10 cellular contexts compared by ENCODE assay signal in the genomic region with DNA sequence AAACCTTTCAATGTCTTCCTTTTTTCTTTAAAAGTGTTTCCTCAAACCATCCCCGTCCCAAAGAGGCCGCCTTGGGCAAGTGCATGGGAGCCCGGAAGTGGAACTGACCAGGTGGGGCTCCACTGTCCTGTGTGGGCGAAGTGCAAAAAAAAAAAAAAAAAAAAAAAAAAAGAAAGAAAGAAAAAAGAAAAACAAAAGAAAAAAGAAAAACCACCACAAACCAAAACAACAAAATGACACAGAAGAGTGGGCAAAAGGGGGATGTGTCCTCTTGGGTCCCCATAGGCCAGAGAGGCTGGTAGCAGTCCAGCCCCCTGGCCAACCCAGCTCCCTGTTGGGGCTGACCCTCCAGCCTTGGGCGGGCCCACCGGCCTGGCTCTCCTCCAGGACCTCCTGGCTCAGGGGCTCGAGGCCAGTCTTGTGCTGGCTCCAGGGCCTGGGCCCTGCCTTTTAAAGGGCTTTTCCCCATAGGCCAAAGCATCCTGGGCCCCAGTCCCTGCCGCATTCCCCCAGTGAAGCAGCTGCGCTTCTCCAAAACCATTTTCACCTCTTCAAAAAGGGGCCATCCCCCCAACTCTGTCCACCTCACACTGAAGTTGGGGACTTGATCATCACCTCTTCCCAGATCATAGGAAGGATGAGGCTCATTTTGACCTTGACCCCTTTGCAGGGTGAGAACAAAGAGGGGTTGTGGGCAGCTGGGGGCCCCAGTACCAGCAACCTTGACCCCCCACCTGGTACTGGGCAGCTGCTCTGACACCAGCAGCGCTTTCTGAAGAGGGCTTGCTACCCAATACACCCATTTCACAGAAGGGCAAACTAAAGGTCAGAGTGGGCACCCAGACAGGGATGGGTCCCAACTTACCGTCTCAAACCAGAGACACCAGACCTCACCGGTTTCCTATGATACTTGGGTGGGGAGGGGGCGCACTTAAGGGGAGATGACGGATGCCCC. TPM values are rescaled to one million over a fixed set of nuclear protein-coding genes. Genes with fewer than 3 reads are reported as not detected.
A peak's percentile ranks its signal among the peaks of the same experiment; 100 is the strongest.
DNase-seq lines count a peak whose midpoint lies in the region; ATAC-seq, FAIRE-seq and TF ChIP-seq lines count a peak whose summit lies in the region.
"Had no signal": no experiment of that assay in that cellular context is flagged by ENCODE, and none has a peak within 500 bp of the region (broad histone marks: within the 10 kb centered on the region; RNA-seq: fewer than 3 reads in every experiment).

No MANE protein-coding gene starts in this region.

- TSS peak; percentile 20 for BruUV-seq in endothelial cell of umbilical vein (replicated peaks; lab: Mats Ljungman, UMichigan)

- FAIRE-seq in endothelial cell of umbilical vein (lab: Jason Lieb, UNC): no peak

- no peak overlapping the region for H3K9ac ChIP-seq in HUES48 (ENCODE audit: low read depth, low read length)
- H3K9ac ChIP-seq in endothelial cell of umbilical vein (replicated peaks; ENCODE audit: extremely low read depth, insufficient read depth, low read length): no peak overlapping the region

- H3K4me2 ChIP-seq in endothelial cell of umbilical vein (ENCODE audit: insufficient read depth, low read length): no peak overlapping the region

- no peaks in the 10 kb centered on the region for H3K9me3 ChIP-seq in CD8-positive, alpha-beta T cell (ENCODE audit: low read length)
- H3K9me3 ChIP-seq in HUES48 (ENCODE audit: control insufficient read depth, insufficient read depth, low read length) (no peaks in the 10 kb centered on the region), endothelial cell of umbilical vein (replicated peaks; ENCODE audit: control insufficient read depth, insufficient read depth, low read length) (no peaks in the 10 kb centered on the region)
- H3K9me3 ChIP-seq: esophagus squamous epithelium had no signal

- TF ChIP-seq POLR2A in endothelial cell of umbilical vein (IDR thresholded peaks at IDR 0.05; ENCODE audit: low read depth, low read length): no peak

- H3K9me3 Mint-ChIP-seq in CD8-positive, alpha-beta T cell: no peaks in the 10 kb centered on the region

- no peak for TF ChIP-seq CTCF in CD8-positive, alpha-beta T cell (IDR thresholded peaks at IDR 0.05)
- TF ChIP-seq CTCF in endothelial cell of umbilical vein (IDR thresholded peaks at IDR 0.05; ENCODE audit: extremely low read depth in 1 of 2, insufficient read depth in 1 of 2, low read depth in 1 of 2, low read length in 2 of 2): no peak

- no peaks in the 10 kb centered on the region for H3K36me3 ChIP-seq in CD8-positive, alpha-beta T cell (ENCODE audit: insufficient read depth, low read length)
- H3K36me3 ChIP-seq in HUES48 (ENCODE audit: control insufficient read depth, insufficient read depth, low read length) (peaks cover 13% of the 10 kb centered on the region; the same call in 1 of the 2 replicates), endothelial cell of umbilical vein (ENCODE audit: control insufficient read depth in 2 of 2, extremely low read depth in 1 of 2, insufficient read depth in 2 of 2, low read length in 2 of 2) (peaks cover 0 to 2% of the 10 kb centered on the region in 2 experiments)

- no peak for DNase-seq in CD8-positive, alpha-beta T cell
- DNase-seq in endothelial cell of umbilical vein (ENCODE audit: low read depth, low spot score): no peak
- peak; percentile 89 for DNase-seq in posterior vena cava (ENCODE audit: low spot score)
- DNase-seq in GDM1 (lab: John Stamatoyannopoulos, UW): no peak
- DNase-seq: activated CD4-positive, alpha-beta T cell treated with anti-CD3 and anti-CD28 coated beads for 1 hour; esophagus squamous epithelium had no signal

- H3K4me3 Mint-ChIP-seq in CD8-positive, alpha-beta T cell: no peak overlapping the region

- no peaks in the 10 kb centered on the region for H3K9me1 ChIP-seq in endothelial cell of umbilical vein (replicated peaks; ENCODE audit: control insufficient read depth, extremely low read depth, insufficient read depth, low read length)

- ATAC-seq in CD8-positive, alpha-beta T cell: peak; percentile 23
- no peak for ATAC-seq in GM21447 (IDR thresholded peaks at IDR 0.05; ENCODE audit: unreplicated experiment)
- no peak for ATAC-seq in HG02610 (IDR thresholded peaks at IDR 0.05; ENCODE audit: unreplicated experiment)

- no peak overlapping the region for H3K4me3 ChIP-seq in CD8-positive, alpha-beta T cell (ENCODE audit: low read depth, low read length)
- H3K4me3 ChIP-seq in HUES48 (ENCODE audit: low read depth, low read length): no peak overlapping the region
- H3K4me3 ChIP-seq in endothelial cell of umbilical vein (replicated peaks in 1 of 3; ENCODE audit: insufficient read depth in 1 of 3, low read depth in 1 of 3, low read length in 3 of 3): no peak overlapping the region
- H3K4me3 ChIP-seq: esophagus squamous epithelium, lung had no signal

- no peaks in the 10 kb centered on the region for H3K4me1 ChIP-seq in CD8-positive, alpha-beta T cell (ENCODE audit: insufficient read depth, low read length)
- H3K4me1 ChIP-seq in HUES48 (ENCODE audit: control insufficient read depth, insufficient read depth, low read length) (peaks cover 31% of the 10 kb centered on the region), endothelial cell of umbilical vein (ENCODE audit: control insufficient read depth, extremely low read depth, insufficient read depth, low read length) (peaks cover 18% of the 10 kb centered on the region)

- H3K27ac Mint-ChIP-seq in CD8-positive, alpha-beta T cell: peak overlapping the region; percentile 45

- H3K36me3 Mint-ChIP-seq in CD8-positive, alpha-beta T cell: peaks cover 16% of the 10 kb centered on the region

- H4K20me1 ChIP-seq in endothelial cell of umbilical vein (replicated peaks; ENCODE audit: control insufficient read depth, extremely low read depth, insufficient read depth, low read length): no peaks in the 10 kb centered on the region

- no peaks in the 10 kb centered on the region for H3K27me3 ChIP-seq in CD8-positive, alpha-beta T cell (ENCODE audit: insufficient read depth, low read length)
- H3K27me3 ChIP-seq in HUES48 (ENCODE audit: control insufficient read depth, insufficient read depth, low read length) (no peaks in the 10 kb centered on the region), endothelial cell of umbilical vein (ENCODE audit: control insufficient read depth in 2 of 2, insufficient read depth in 2 of 2, low read length in 2 of 2) (no peaks in the 10 kb centered on the region)

- no peaks in the 10 kb centered on the region for H3K27me3 Mint-ChIP-seq in CD8-positive, alpha-beta T cell (ENCODE audit: low read depth)

- intact Hi-C loops in CD8-positive, alpha-beta T cell (cut with DNase I, micrococcal nuclease): no loop called here
- intact Hi-C loops in endothelial cell of umbilical vein (cut with micrococcal nuclease) (no loop called here), posterior vena cava (cut with DNase I) (loop anchor here in 1 of 2 donors (10.0 kb wide), 1 partner anchor 272 kb away; no protein-coding TSS in a partner anchor)

- no peak overlapping the region for H2AFZ ChIP-seq in endothelial cell of umbilical vein (ENCODE audit: low read depth, low read length)

- CTCF ChIA-PET in CD8-positive, alpha-beta T cell (lab: Charles Lee): interaction anchor here (0.5 to 1.3 kb wide), 3 partner anchors 8 to 442 kb away, joined by 3 to 5 read pairs (median 4); no protein-coding TSS in a partner anchor
- CTCF ChIA-PET in endothelial cell of umbilical vein (lab: Charles Lee): interaction anchor here (0.9 to 6.3 kb wide), 5 partner anchors 8 to 144 kb away, joined by 3 to 63 read pairs (median 3); no protein-coding TSS in a partner anchor

- H3K27ac ChIP-seq in CD8-positive, alpha-beta T cell (ENCODE audit: low read depth, low read length): no peak overlapping the region
- H3K27ac ChIP-seq in HUES48 (ENCODE audit: low read depth, low read length) (peak overlapping the region; percentile 33), endothelial cell of umbilical vein (ENCODE audit: insufficient read depth, low read depth, low read length) (no peak overlapping the region)
- H3K27ac ChIP-seq: esophagus squamous epithelium had no signal

- dilution Hi-C loops in endothelial cell of umbilical vein (cut with MboI; ENCODE audit: extremely low pct_ligation_motif_present, low sequenced_read_pairs): no loop called here

- peaks cover 2% of the 10 kb centered on the region for H3K4me1 Mint-ChIP-seq in CD8-positive, alpha-beta T cell (ENCODE audit: low read depth)

- POLR2A ChIA-PET in CD8-positive, alpha-beta T cell (lab: Charles Lee): interaction anchor here (0.8 kb wide), 1 partner anchor 457 kb away, joined by 3 read pairs; a partner anchor contains a TSS
- POLR2A ChIA-PET in endothelial cell of umbilical vein (lab: Charles Lee): interaction anchor here (0.7 kb wide), 1 partner anchor 68 kb away, joined by 16 read pairs; no protein-coding TSS in a partner anchor

- H3K79me2 ChIP-seq in endothelial cell of umbilical vein (ENCODE audit: control insufficient read depth, insufficient read depth, low read length): peaks cover 2% of the 10 kb centered on the region

TF ChIP-seq in endothelial cell of umbilical vein, 7 proteins besides CTCF, POLR2A, EP300 and RAD21 (continues in another document):
- no peak for TF ChIP-seq FOS (IDR thresholded peaks at IDR 0.05; ENCODE audit: borderline replicate concordance, insufficient read depth, low read length)
- no peak for TF ChIP-seq GATA2 (IDR thresholded peaks at IDR 0.05; ENCODE audit: insufficient read depth, insufficient read length, low read depth, low read length)

RNA-seq across cellular contexts. Expression of a gene that starts 9.4 kb away (rescaled TPM):
- 10 to 100 TPM; 36.0 to 39.5 TPM for total RNA-seq in CD8-positive, alpha-beta T cell
- 60.9 and 62.6 TPM in 2 replicates for total RNA-seq in endothelial cell of umbilical vein
- 14.9 and 18.2 TPM in 2 replicates for polyA plus RNA-seq in endothelial cell of umbilical vein
- 9.4 and 11.9 TPM in 2 replicates for polyA plus RNA-seq in endothelial cell of umbilical vein (2011; cell fraction: cytosol; rRNA removed)
- polyA plus RNA-seq in endothelial cell of umbilical vein (2011; cell fraction: nucleus; rRNA removed): 23.9 TPM in 2 replicates
- polyA plus RNA-seq in endothelial cell of umbilical vein (2012): 20.7 TPM in 2 replicates
- polyA minus RNA-seq in endothelial cell of umbilical vein: 31.1 and 34.5 TPM in 2 replicates
- 26.7 TPM for polyA minus RNA-seq in endothelial cell of umbilical vein (2011; cell fraction: cytosol; rRNA and poly(A)+ RNA removed)
- polyA minus RNA-seq in endothelial cell of umbilical vein (2011; cell fraction: nucleus; rRNA and poly(A)+ RNA removed): 20.4 and 23.6 TPM in 2 replicates
- 100 to 1,000 TPM in 1 of 2 donors, 10 to 100 TPM in 1; 98.0 to 105 TPM for total RNA-seq in posterior vena cava

RNA-seq across cellular contexts. Expression of a gene that starts 18.8 kb away (rescaled TPM):
- total RNA-seq in CD8-positive, alpha-beta T cell: 1 to 10 TPM; 3.1 to 3.7 TPM
- total RNA-seq in endothelial cell of umbilical vein: 0.73 and 0.95 TPM in 2 replicates
- 0.37 and 0.43 TPM in 2 replicates for polyA plus RNA-seq in endothelial cell of umbilical vein
- 0.53 and 0.55 TPM in 2 replicates for polyA plus RNA-seq in endothelial cell of umbilical vein (2011; cell fraction: cytosol; rRNA removed)
- polyA plus RNA-seq in endothelial cell of umbilical vein (2011; cell fraction: nucleus; rRNA removed): 0.29 and 0.32 TPM in 2 replicates
- polyA plus RNA-seq in endothelial cell of umbilical vein (2012): 0.82 and 0.90 TPM in 2 replicates
- 0.49 and 0.66 TPM in 2 replicates for polyA minus RNA-seq in endothelial cell of umbilical vein
- 2.2 TPM for polyA minus RNA-seq in endothelial cell of umbilical vein (2011; cell fraction: cytosol; rRNA and poly(A)+ RNA removed)
- 0.14 and 0.24 TPM in 2 replicates for polyA minus RNA-seq in endothelial cell of umbilical vein (2011; cell fraction: nucleus; rRNA and poly(A)+ RNA removed)
- 1 to 10 TPM; 8.3 to 8.4 TPM for total RNA-seq in posterior vena cava
